Comparison of ENCODE assay signal across 18 cellular contexts in the genomic region with DNA sequence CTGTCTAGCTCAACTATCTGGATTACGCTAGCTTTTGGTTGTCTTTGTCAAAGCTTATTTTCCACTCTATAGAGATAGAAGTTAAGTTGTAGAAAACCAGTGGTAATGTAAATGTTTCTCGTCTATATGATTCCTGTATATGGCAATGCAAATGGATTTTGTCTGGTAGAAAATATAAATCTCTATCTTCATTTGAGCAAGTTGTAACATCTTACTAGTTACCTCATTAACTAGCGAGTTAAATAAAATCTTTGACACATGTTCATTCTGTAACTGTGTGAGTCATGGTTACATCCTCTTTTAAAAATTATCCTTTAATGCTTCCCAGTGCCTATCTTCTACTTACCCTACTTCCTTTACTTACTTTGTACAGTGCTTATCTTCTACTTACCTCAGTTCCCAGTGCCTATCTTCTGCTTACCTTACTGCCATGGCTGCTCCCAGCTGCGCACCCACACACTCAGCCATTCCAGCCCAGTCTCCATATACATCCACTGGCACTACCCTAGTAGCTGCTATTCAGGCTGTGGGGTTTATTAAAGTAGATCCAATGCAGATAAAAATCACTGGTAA.
DNase-seq lines count a peak whose midpoint lies in the region; ATAC-seq, FAIRE-seq and TF ChIP-seq lines count a peak whose summit lies in the region.
"Had no signal": no experiment of that assay in that cellular context is flagged by ENCODE, and none has a peak within 500 bp of the region (broad histone marks: within the 10 kb centered on the region; RNA-seq: fewer than 3 reads in every experiment).

No MANE protein-coding gene starts in this region.

- H3K27me3 ChIP-seq in K562 (ENCODE audit: control insufficient read depth in 2 of 2, insufficient read depth in 2 of 2, low read length in 2 of 2), result no peaks in the 10 kb centered on the region
- H3K27me3 ChIP-seq in sigmoid colon, result no peaks in the 10 kb centered on the region
- H3K27me3 ChIP-seq: BE2C had no signal

- intact Hi-C loops in K562 (cut with micrococcal nuclease) (loop anchor here (2.0 kb wide), 1 partner anchor 32 kb away; no protein-coding TSS in a partner anchor), sigmoid colon (cut with DNase I) (no loop called here)

- H3K4me3 ChIP-seq in K562 (no peak overlapping the region), sigmoid colon (no peak overlapping the region)
- H3K4me3 ChIP-seq: GM23248 had no signal

- H2AFZ ChIP-seq in K562 (ENCODE audit: low read depth, low read length), result peak overlapping the region; percentile 20; the same call in 1 of the 2 replicates
- H2AFZ ChIP-seq: GM23248 had no signal

- peak; percentile 92 for TF ChIP-seq EP300 in K562 (IDR thresholded peaks at IDR 0.05; ENCODE audit: low read length)
- TF ChIP-seq EP300 in sigmoid colon (IDR thresholded peaks at IDR 0.05), result no peak

- no peaks in the 10 kb centered on the region for H4K20me1 ChIP-seq in K562 (replicated peaks; ENCODE audit: control insufficient read depth, insufficient read depth, low read length)

- peak overlapping the region; percentile 70 for H3K27ac ChIP-seq in K562 (ENCODE audit: extremely low read depth, low read depth, low read length)
- H3K27ac ChIP-seq in sigmoid colon, result no peak overlapping the region
- H3K27ac ChIP-seq: C4-2B, GM23248 had no signal

- TF ChIP-seq CTCF in K562 (IDR thresholded peaks at IDR 0.05 in 2 of 3, conservative IDR thresholded peaks at IDR 0.05 in 1 of 3; ENCODE audit: insufficient read depth in 2 of 3, low read depth in 1 of 3, low read length in 3 of 3) (no peak), sigmoid colon (IDR thresholded peaks at IDR 0.05) (no peak)

- DNase-seq in CMK (ENCODE audit: low read depth), result peak; percentile 71
- DNase-seq in OCI-M1 (lab: John Stamatoyannopoulos, UW), result peak; percentile 73
- peak; percentile 54 to 77 (median 56) for DNase-seq in K562 (ENCODE audit: extremely low read depth in 1 of 4, low spot score in 3 of 4)
- DNase-seq in kidney tubule cell (ENCODE audit: low spot score), result peak; percentile 5
- DNase-seq in pons (ENCODE audit: low spot score), result no peak
- DNase-seq in sigmoid colon, result no peak
- DNase-seq: BE2C; Caco-2; CD4-positive, alpha-beta memory T cell; DMS53; GF-D8; GM23248 had no signal

- H3K79me2 ChIP-seq in K562 (ENCODE audit: control insufficient read depth, insufficient read depth, low read length), result peaks cover 46% of the 10 kb centered on the region

- POLR2A ChIA-PET in K562 (lab: Yijun Ruan, JAX), result interaction anchor here (0.8 to 2.8 kb wide), 6 partner anchors 8 to 490 kb away, joined by 3 to 17 read pairs (median 4); no protein-coding TSS in a partner anchor

- CTCF ChIA-PET in K562 (lab: Yijun Ruan, JAX; ENCODE audit: low intra/inter-chr PET ratio), result no interaction called here

- TF ChIP-seq RAD21 in K562 (CRISPR knock-in tag; conservative IDR thresholded peaks at IDR 0.05 in 1 of 2, IDR thresholded peaks at IDR 0.05 in 1 of 2), result 0 out of 4 replicates have a peak, but pooled peaks of 1 of the 2 experiments have one; percentile 10

- TF ChIP-seq POLR2A in K562 (conservative IDR thresholded peaks at IDR 0.05), result no peak; the same call in 1 of the 2 replicates
- TF ChIP-seq POLR2A in sigmoid colon (IDR thresholded peaks at IDR 0.05), result no peak

- peak; percentile 49 for FAIRE-seq in K562 (lab: Jason Lieb, UNC)
- FAIRE-seq: A204.1, H54, HepG2 had no signal

- BruUV-seq in K562 (replicated peaks; lab: Mats Ljungman, UMichigan), result no TSS peak

- no peaks in the 10 kb centered on the region for H3K9me3 ChIP-seq in K562 (replicated peaks; ENCODE audit: control insufficient read depth, insufficient read depth, low read depth, low read length)
- H3K9me3 ChIP-seq in sigmoid colon, result no peaks in the 10 kb centered on the region
- H3K9me3 ChIP-seq: BE2C, Caco-2 had no signal

- 2% methylated on average over 4 of the region's 4 CpGs for WGBS in K562 (ENCODE audit: insufficient coverage, low coverage, missing lambda C conversion rate)
- WGBS in sigmoid colon, 2 donors, result 66 to 76% methylated on average over 4 of the region's 4 CpGs

- peaks cover 8% of the 10 kb centered on the region for H3K36me3 ChIP-seq in K562 (ENCODE audit: control insufficient read depth, insufficient read depth, low read length)
- H3K36me3 ChIP-seq in sigmoid colon, result no peaks in the 10 kb centered on the region
- H3K36me3 ChIP-seq: BE2C had no signal

- H3K4me1 ChIP-seq in K562 (replicated peaks in 1 of 2; ENCODE audit: control insufficient read depth in 2 of 2, insufficient read depth in 2 of 2, low read length in 2 of 2), result peaks cover 15 to 62% of the 10 kb centered on the region in 2 experiments
- no peaks in the 10 kb centered on the region for H3K4me1 ChIP-seq in sigmoid colon
- H3K4me1 ChIP-seq: BE2C, Caco-2 had no signal

- ATAC-seq in K562 (peak; percentile 42), HG02973 (IDR thresholded peaks at IDR 0.05; ENCODE audit: unreplicated experiment) (no peak)
- ATAC-seq: HCT116, HepG2 had no signal

- in situ Hi-C loops in K562 (cut with MboI), result no loop called here

- peak overlapping the region in 1 of 2 experiments; percentile 34; a peak in 2 of 4 replicates for H3K9ac ChIP-seq in K562 (ENCODE audit: insufficient read depth in 1 of 2, low read depth in 2 of 2, low read length in 2 of 2)
- H3K9ac ChIP-seq: GM23248 had no signal

- no peaks in the 10 kb centered on the region for H3K9me1 ChIP-seq in K562 (ENCODE audit: control insufficient read depth, insufficient read depth, low read length)

- H3K4me2 ChIP-seq in K562 (ENCODE audit: insufficient read depth, low read length), result peak overlapping the region; percentile 57

TF ChIP-seq in K562, 482 proteins besides CTCF, POLR2A, EP300 and RAD21 (continues in another document):
- no peak for TF ChIP-seq RFX5 (IDR thresholded peaks at IDR 0.05; ENCODE audit: low read depth, low read length)
- peak; percentile 68; the same call in 1 of the 2 replicates for TF ChIP-seq EHMT2 (IDR thresholded peaks at IDR 0.05)
- TF ChIP-seq RFX1 (IDR thresholded peaks at IDR 0.05), result no peak
- TF ChIP-seq JUND (IDR thresholded peaks at IDR 0.05; ENCODE audit: borderline replicate concordance, low read depth, low read length), result peak; percentile 69; the same call in 1 of the 2 replicates
- peak; percentile 41; the same call in 1 of the 3 replicates for TF ChIP-seq JUND (tag; IDR thresholded peaks at IDR 0.05; ENCODE audit: borderline replicate concordance, low read depth, low read length)
- no peak for TF ChIP-seq JUNB (CRISPR knock-in tag; conservative IDR thresholded peaks at IDR 0.05)
- no peak for TF ChIP-seq KDM2B (CRISPR knock-in tag; IDR thresholded peaks at IDR 0.05)
- TF ChIP-seq ZNF232 (CRISPR knock-in tag; IDR thresholded peaks at IDR 0.05), result no peak
- TF ChIP-seq FOXM1 (IDR thresholded peaks at IDR 0.05; ENCODE audit: low read depth), result peak; percentile 67
- no peak for TF ChIP-seq FOXM1 (CRISPR knock-in tag; IDR thresholded peaks at IDR 0.05; ENCODE audit: low read depth)
- no peak for TF ChIP-seq THRA (IDR thresholded peaks at IDR 0.05)
- no peak; the same call in 1 of the 2 replicates for TF ChIP-seq NFE2 (IDR thresholded peaks at IDR 0.05; ENCODE audit: low read depth)
- TF ChIP-seq ZNF124 (CRISPR knock-in tag; IDR thresholded peaks at IDR 0.05), result no peak
- TF ChIP-seq ZNF280A (IDR thresholded peaks at IDR 0.05; ENCODE audit: low read depth, partially characterized antibody), result no peak
- TF ChIP-seq TAF9B (IDR thresholded peaks at IDR 0.05; ENCODE audit: partially characterized antibody), result peak; percentile 58
- TF ChIP-seq ARHGAP35 (IDR thresholded peaks at IDR 0.05; ENCODE audit: partially characterized antibody), result no peak
- TF ChIP-seq SOX6 (IDR thresholded peaks at IDR 0.05), result peak; percentile 57
- no peak for TF ChIP-seq MCM5 (IDR thresholded peaks at IDR 0.05; ENCODE audit: low read depth)
- TF ChIP-seq ZNF75A (CRISPR knock-in tag; IDR thresholded peaks at IDR 0.05), result no peak
- TF ChIP-seq MTA1 (IDR thresholded peaks at IDR 0.05; ENCODE audit: borderline replicate concordance), result no peak
- no peak for TF ChIP-seq NFRKB (IDR thresholded peaks at IDR 0.05; ENCODE audit: low read depth)
- TF ChIP-seq MYNN (IDR thresholded peaks at IDR 0.05), result peak; percentile 38; the same call in 1 of the 2 replicates
- TF ChIP-seq MYNN (CRISPR knock-in tag; IDR thresholded peaks at IDR 0.05), result no peak
- TF ChIP-seq SMARCB1 (IDR thresholded peaks at IDR 0.05; ENCODE audit: insufficient read length, low read depth), result no peak
- TF ChIP-seq SIRT6 (IDR thresholded peaks at IDR 0.05; ENCODE audit: low read depth, low read length), result no peak
- no peak for TF ChIP-seq TSC22D4 (tag; IDR thresholded peaks at IDR 0.05)
- peak; percentile 18 for TF ChIP-seq ZNF316 (IDR thresholded peaks at IDR 0.05)
- no peak for TF ChIP-seq U2AF2 (optimal IDR thresholded peaks at IDR 0.05; ENCODE audit: low read depth, low read length)
- TF ChIP-seq NR2F6 (CRISPR knock-in tag; IDR thresholded peaks at IDR 0.05), result no peak
- peak; percentile 94 for TF ChIP-seq ARID1B (IDR thresholded peaks at IDR 0.05)
- no peak for TF ChIP-seq KDM4B (IDR thresholded peaks at IDR 0.05; ENCODE audit: borderline replicate concordance in 2 of 2, low read depth in 1 of 2)

Comparison
In these comparisons a context has a peak if more than half of its experiments do, and no peak if none do; other contexts are left out.
1. DNase-seq: peak in CMK (single experiment), OCI-M1 (single experiment), K562 (4 of 4) and kidney tubule cell (single experiment); none in pons (single experiment) and sigmoid colon (single experiment).